ENCODE assay signal across 12 cellular contexts in the genomic region with DNA sequence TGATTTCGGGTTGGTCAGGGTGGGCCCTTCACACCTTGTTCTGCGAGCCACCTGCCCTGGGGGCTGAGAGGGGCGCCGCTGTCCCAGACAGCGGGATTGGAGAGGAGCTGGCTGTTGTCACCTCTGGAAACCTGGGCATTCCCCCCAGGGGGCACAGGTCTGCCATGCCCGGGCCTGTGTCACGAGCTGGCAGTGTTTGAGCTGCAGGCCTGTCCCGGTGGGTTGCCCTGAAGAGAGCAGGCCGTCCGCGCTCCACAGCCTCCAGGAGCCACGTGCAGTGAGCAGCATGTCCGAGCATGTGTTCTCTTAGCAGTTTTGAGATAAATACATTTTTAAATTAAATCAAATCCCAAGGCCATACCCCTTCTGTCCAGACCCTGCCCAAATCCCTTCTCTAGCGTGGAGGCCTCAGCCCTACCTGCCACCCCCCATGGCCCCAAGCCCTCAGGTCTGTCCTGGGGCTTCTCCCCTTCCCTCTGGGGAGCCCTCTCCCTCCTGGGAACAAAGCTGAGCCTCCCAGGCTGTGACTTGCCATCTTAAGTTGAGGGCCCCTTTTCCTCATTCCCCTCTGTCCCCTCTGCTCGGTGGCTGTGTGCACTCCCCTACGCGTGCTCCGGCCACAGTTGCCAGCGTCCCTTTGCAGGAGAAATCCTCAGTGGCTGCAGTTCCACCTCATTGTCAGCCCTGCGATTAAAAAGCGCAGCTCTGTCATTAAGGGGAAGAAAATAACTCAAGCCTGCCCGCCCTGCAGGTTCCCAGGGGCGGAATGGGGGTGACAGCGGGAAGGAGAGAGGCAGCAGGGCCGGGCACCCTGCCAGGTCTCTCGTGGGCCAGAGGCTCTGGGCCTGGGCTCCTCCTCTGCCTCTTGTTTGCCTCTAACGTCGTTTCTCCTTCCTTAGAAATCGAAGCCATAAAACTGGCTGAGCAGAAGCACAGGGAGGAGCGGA. TPM values are rescaled to one million over a fixed set of nuclear protein-coding genes. Genes with fewer than 3 reads are reported as not detected.
DNase-seq lines count a peak whose midpoint lies in the region; ATAC-seq and TF ChIP-seq lines count a peak whose summit lies in the region.
"Had no signal": no experiment of that assay in that cellular context is flagged by ENCODE, and none has a peak within 500 bp of the region (broad histone marks: within the 10 kb centered on the region; RNA-seq: fewer than 3 reads in every experiment).

No MANE protein-coding gene starts in this region.

- peak overlapping the region; percentile 57 for H3K27ac Mint-ChIP-seq in activated CD4-positive, alpha-beta T cell treated with anti-CD3 and anti-CD28 coated beads, Interleukin-2, amount 10 ng/mL, durations not matched to agents 7 days and 5 days
- peak overlapping the region; percentile 7 to 22 for H3K27ac Mint-ChIP-seq in effector memory CD8-positive, alpha-beta T cell
- H3K27ac Mint-ChIP-seq in activated naive CD8-positive, alpha-beta T cell treated with anti-CD3 and anti-CD28 coated beads, Interleukin-2, amount 50 U/mL, for 24 hours = no peak overlapping the region
- H3K27ac Mint-ChIP-seq: activated T-cell treated with anti-CD3 and anti-CD28 coated beads, Interleukin-2, amount 50 U/mL, for 72 hours had no signal

- no peak for TF ChIP-seq CTCF in upper lobe of right lung (IDR thresholded peaks at IDR 0.05)

- H3K4me3 Mint-ChIP-seq in activated CD4-positive, alpha-beta T cell treated with anti-CD3 and anti-CD28 coated beads, Interleukin-2, amount 10 ng/mL, durations not matched to agents 7 days and 5 days = no peak overlapping the region
- peak overlapping the region; percentile 22 to 42 for H3K4me3 Mint-ChIP-seq in effector memory CD8-positive, alpha-beta T cell
- H3K4me3 Mint-ChIP-seq in activated naive CD8-positive, alpha-beta T cell treated with anti-CD3 and anti-CD28 coated beads, Interleukin-2, amount 50 U/mL, for 24 hours = no peak overlapping the region

- H3K27me3 Mint-ChIP-seq in activated CD4-positive, alpha-beta T cell treated with anti-CD3 and anti-CD28 coated beads, Interleukin-2, amount 10 ng/mL, durations not matched to agents 7 days and 5 days = no peaks in the 10 kb centered on the region
- H3K27me3 Mint-ChIP-seq in effector memory CD8-positive, alpha-beta T cell = no peaks in the 10 kb centered on the region
- H3K27me3 Mint-ChIP-seq in activated naive CD8-positive, alpha-beta T cell treated with anti-CD3 and anti-CD28 coated beads, Interleukin-2, amount 50 U/mL, for 24 hours = no peaks in the 10 kb centered on the region
- H3K27me3 Mint-ChIP-seq: T-cell had no signal

- H3K4me1 ChIP-seq in upper lobe of right lung = peaks cover 60% of the 10 kb centered on the region

- intact Hi-C loops in upper lobe of right lung (cut with DNase I) = no loop called here

- CTCF ChIA-PET in activated CD4-positive, alpha-beta T cell treated with anti-CD3 and anti-CD28 coated beads, Interleukin-2, amount 10 ng/mL, durations not matched to agents 7 days and 5 days (lab: Charles Lee) = interaction anchor here (1.0 to 2.1 kb wide), 3 partner anchors 13 to 171 kb away, joined by 3 to 5 read pairs (median 4); no protein-coding TSS in a partner anchor

- no peaks in the 10 kb centered on the region for H3K36me3 ChIP-seq in upper lobe of right lung

- no peaks in the 10 kb centered on the region for H3K27me3 ChIP-seq in upper lobe of right lung

- H3K9me3 ChIP-seq in upper lobe of right lung = no peaks in the 10 kb centered on the region

- no peak for DNase-seq in activated CD4-positive, alpha-beta T cell treated with anti-CD3 and anti-CD28 coated beads, Interleukin-2, amount 10 ng/mL, durations not matched to agents 7 days and 5 days
- DNase-seq in activated CD4-positive, alpha-beta T cell treated with anti-CD3 and anti-CD28 coated beads, Interleukin-2, amount 50 U/mL, for 1 hour = no peak
- no peak for DNase-seq in effector memory CD8-positive, alpha-beta T cell
- DNase-seq in midbrain (lab: John Stamatoyannopoulos, UW) (peak; percentile 24), upper lobe of right lung (no peak)
- DNase-seq in activated naive CD8-positive, alpha-beta T cell treated with anti-CD3 and anti-CD28 coated beads, Interleukin-2, amount 50 U/mL, for 24 hours = no peak
- DNase-seq: activated T-cell treated with anti-CD3 and anti-CD28 coated beads, Interleukin-2, amount 50 U/mL, for 72 hours; dermis blood vessel endothelial cell; NCI-H82 had no signal

- H3K27ac ChIP-seq in upper lobe of right lung = peak overlapping the region; percentile 30

- ATAC-seq in effector memory CD8-positive, alpha-beta T cell (replicated peaks) = no peak
- ATAC-seq in upper lobe of right lung (no peak), HG02798 (IDR thresholded peaks at IDR 0.05; ENCODE audit: poor library complexity, unreplicated experiment) (no peak)
- ATAC-seq in activated naive CD8-positive, alpha-beta T cell treated with anti-CD3 and anti-CD28 coated beads, Interleukin-2, amount 50 U/mL, for 24 hours = no peak
- no peak for ATAC-seq in activated CD4-positive, CD25-positive, alpha-beta regulatory T cell treated with anti-CD3 and anti-CD28 coated beads, Interleukin-2, amount 50 U/mL, for 24 hours

- peaks cover 2% of the 10 kb centered on the region for H3K9me3 Mint-ChIP-seq in activated CD4-positive, alpha-beta T cell treated with anti-CD3 and anti-CD28 coated beads, Interleukin-2, amount 10 ng/mL, durations not matched to agents 7 days and 5 days
- no peaks in the 10 kb centered on the region for H3K9me3 Mint-ChIP-seq in effector memory CD8-positive, alpha-beta T cell
- H3K9me3 Mint-ChIP-seq in activated naive CD8-positive, alpha-beta T cell treated with anti-CD3 and anti-CD28 coated beads, Interleukin-2, amount 50 U/mL, for 24 hours = no peaks in the 10 kb centered on the region
- H3K9me3 Mint-ChIP-seq: activated T-cell treated with anti-CD3 and anti-CD28 coated beads, Interleukin-2, amount 50 U/mL, for 72 hours; T-cell had no signal

- H3K4me3 ChIP-seq in upper lobe of right lung = no peak overlapping the region

- H3K36me3 Mint-ChIP-seq in activated CD4-positive, alpha-beta T cell treated with anti-CD3 and anti-CD28 coated beads, Interleukin-2, amount 10 ng/mL, durations not matched to agents 7 days and 5 days (ENCODE audit: low read depth) = peaks cover 27% of the 10 kb centered on the region
- peaks cover 14% of the 10 kb centered on the region for H3K36me3 Mint-ChIP-seq in effector memory CD8-positive, alpha-beta T cell (ENCODE audit: insufficient read depth)
- peaks cover 49% of the 10 kb centered on the region for H3K36me3 Mint-ChIP-seq in activated naive CD8-positive, alpha-beta T cell treated with anti-CD3 and anti-CD28 coated beads, Interleukin-2, amount 50 U/mL, for 24 hours (ENCODE audit: low read depth)

- peaks cover 50% of the 10 kb centered on the region for H3K4me1 Mint-ChIP-seq in activated CD4-positive, alpha-beta T cell treated with anti-CD3 and anti-CD28 coated beads, Interleukin-2, amount 10 ng/mL, durations not matched to agents 7 days and 5 days
- peaks cover 28% of the 10 kb centered on the region in 2 donors for H3K4me1 Mint-ChIP-seq in effector memory CD8-positive, alpha-beta T cell (ENCODE audit: low read depth in 2 of 2)
- H3K4me1 Mint-ChIP-seq in activated naive CD8-positive, alpha-beta T cell treated with anti-CD3 and anti-CD28 coated beads, Interleukin-2, amount 50 U/mL, for 24 hours = peaks cover 48% of the 10 kb centered on the region

- POLR2A ChIA-PET in activated CD4-positive, alpha-beta T cell treated with anti-CD3 and anti-CD28 coated beads, Interleukin-2, amount 10 ng/mL, durations not matched to agents 7 days and 5 days (lab: Charles Lee) = no interaction called here

RNA-seq across cellular contexts. Expression of a gene that starts 26.6 kb away (rescaled TPM):
- total RNA-seq in activated CD4-positive, alpha-beta T cell treated with anti-CD3 and anti-CD28 coated beads, Interleukin-2, amount 10 ng/mL, durations not matched to agents 7 days and 5 days = 10 to 100 TPM; 32.7 to 39.8 TPM
- 22.8 TPM for total RNA-seq in upper lobe of right lung

RNA-seq across cellular contexts. Expression of a gene that starts 45.7 kb away (rescaled TPM):
- total RNA-seq in activated CD4-positive, alpha-beta T cell treated with anti-CD3 and anti-CD28 coated beads, Interleukin-2, amount 10 ng/mL, durations not matched to agents 7 days and 5 days = 100 to 1,000 TPM; 439 to 500 TPM
- total RNA-seq in upper lobe of right lung = 370 TPM

Comparison
In these comparisons a context has a peak if more than half of its experiments do, and no peak if none do; other contexts are left out.
1. H3K4me3 Mint-ChIP-seq: peak in effector memory CD8-positive, alpha-beta T cell (2 of 2); none in activated CD4-positive, alpha-beta T cell treated with anti-CD3 and anti-CD28 coated beads, Interleukin-2, amount 10 ng/mL, durations not matched to agents 7 days and 5 days (single experiment) and activated naive CD8-positive, alpha-beta T cell treated with anti-CD3 and anti-CD28 coated beads, Interleukin-2, amount 50 U/mL, for 24 hours (single experiment).